12 cellular contexts compared by ENCODE assay signal in genomic region chr14:100308112-100308792, GRCh38. TPM values are rescaled to one million over a fixed set of nuclear protein-coding genes. Genes with fewer than 3 reads are reported as not detected.
DNase-seq lines count a peak whose midpoint lies in the region; ATAC-seq, FAIRE-seq and TF ChIP-seq lines count a peak whose summit lies in the region.
"Had no signal": no experiment of that assay in that cellular context is flagged by ENCODE, and none has a peak within 500 bp of the region (broad histone marks: within the 10 kb centered on the region; RNA-seq: fewer than 3 reads in every experiment).

No MANE protein-coding gene starts in this region.

- H3K27me3 ChIP-seq in HepG2 (ENCODE audit: control insufficient read depth in 1 of 2, insufficient read depth in 2 of 2, low read length in 2 of 2): peaks cover 1 to 17% of the 10 kb centered on the region in 2 experiments; a peak in 4 of 5 replicates
- no peaks in the 10 kb centered on the region for H3K27me3 ChIP-seq in right lobe of liver
- no peaks in the 10 kb centered on the region for H3K27me3 ChIP-seq in keratinocyte (ENCODE audit: control insufficient read depth, extremely low read depth, insufficient read depth, low read length)
- H3K27me3 ChIP-seq: pancreas had no signal

- intact Hi-C loops in HepG2 (cut with micrococcal nuclease; ENCODE audit: unreplicated experiment) (no loop called here), right lobe of liver (cut with DNase I) (loop anchor here in 1 of 2 donors (10.0 kb wide), 1 partner anchor 67 kb away; the partner anchor contains the start of gene WDR25)

- H3K4me1 ChIP-seq in HepG2 (ENCODE audit: insufficient read depth, low read length): peaks cover 62% of the 10 kb centered on the region
- peaks cover 0 to 26% (median 10%) of the 10 kb centered on the region in 4 donors for H3K4me1 ChIP-seq in right lobe of liver
- H3K4me1 ChIP-seq in keratinocyte (ENCODE audit: control insufficient read depth, extremely low read depth, insufficient read depth, low read length): peaks cover 11% of the 10 kb centered on the region

- CTCF ChIA-PET in HepG2 (lab: Yijun Ruan, JAX; ENCODE audit: low intra/inter-chr PET ratio, low total read pairs): interaction anchor here (1.0 kb wide), 1 partner anchor 70 kb away, joined by 3 read pairs; no protein-coding TSS in a partner anchor

- BruUV-seq in HepG2 (replicated peaks; lab: Mats Ljungman, UMichigan): no TSS peak

- ATAC-seq in HepG2: no peak
- no peak for ATAC-seq in right lobe of liver
- no peak for ATAC-seq in GM19463 (IDR thresholded peaks at IDR 0.05; ENCODE audit: unreplicated experiment)
- no peak for ATAC-seq in GM21447 (IDR thresholded peaks at IDR 0.05; ENCODE audit: unreplicated experiment)

- POLR2A ChIA-PET in HepG2 (lab: Yijun Ruan, JAX): interaction anchor here (0.8 to 2.6 kb wide), 3 partner anchors 13 to 20 kb away, joined by 3 to 7 read pairs (median 5); no protein-coding TSS in a partner anchor

- no peak overlapping the region for H3K9ac ChIP-seq in HepG2 (ENCODE audit: insufficient read depth, low read depth, low read length)
- H3K9ac ChIP-seq in keratinocyte (ENCODE audit: control insufficient read depth, extremely low read depth, insufficient read depth, low read length): no peak overlapping the region

- no peak overlapping the region for H3K27ac ChIP-seq in HepG2 (ENCODE audit: extremely low read length, insufficient read depth, low read length)
- peak overlapping the region in 1 of 3 donors; percentile 80 for H3K27ac ChIP-seq in right lobe of liver
- peak overlapping the region; percentile 86 for H3K27ac ChIP-seq in VCaP
- H3K27ac ChIP-seq in keratinocyte (ENCODE audit: control insufficient read depth, insufficient read depth, low read length): no peak overlapping the region
- H3K27ac ChIP-seq: pancreas had no signal

- TF ChIP-seq EP300 in HepG2 (IDR thresholded peaks at IDR 0.05; ENCODE audit: low read depth in 2 of 2, low read length in 2 of 2) (no peak), HepG2 (CRISPR knock-in tag; IDR thresholded peaks at IDR 0.05; ENCODE audit: borderline replicate concordance) (no peak)

- H3K9me3 ChIP-seq in HepG2 (ENCODE audit: low read length) (no peaks in the 10 kb centered on the region), right lobe of liver (no peaks in the 10 kb centered on the region), keratinocyte (ENCODE audit: control insufficient read depth, low read depth, low read length) (no peaks in the 10 kb centered on the region)
- H3K9me3 ChIP-seq: pancreas had no signal

- DNase-seq in HepG2 (ENCODE audit: low spot score) (no peak), right lobe of liver (no peak), keratinocyte (ENCODE audit: low read depth, low spot score) (no peak)
- DNase-seq in activated CD4-positive, CD25-positive, alpha-beta regulatory T cell treated with anti-CD3 and anti-CD28 coated beads, Interleukin-2, amount 50 U/mL, for 72 hours: no peak
- DNase-seq in activated CD4-positive, alpha-beta T cell treated with anti-CD3 and anti-CD28 coated beads for 1 hour: no peak
- DNase-seq: DMS153, NCI-H187, pancreas, T1000 had no signal

- H3K36me3 ChIP-seq in HepG2 (replicated peaks in 1 of 2; ENCODE audit: control insufficient read depth in 1 of 2, insufficient read depth in 2 of 2, low read length in 2 of 2): no peaks in the 10 kb centered on the region
- H3K36me3 ChIP-seq in right lobe of liver: no peaks in the 10 kb centered on the region
- H3K36me3 ChIP-seq in keratinocyte (ENCODE audit: control insufficient read depth in 2 of 2, extremely low read depth in 1 of 2, insufficient read depth in 2 of 2, low read length in 2 of 2): no peaks in the 10 kb centered on the region
- H3K36me3 ChIP-seq: pancreas had no signal

- 0 out of 2 replicates have a peak, but pooled peaks have one; percentile 7 for TF ChIP-seq CTCF in HepG2 (CRISPR knock-in tag; IDR thresholded peaks at IDR 0.05)
- peak in 2 of 4 donors; percentile 4 to 11 for TF ChIP-seq CTCF in right lobe of liver (IDR thresholded peaks at IDR 0.05)
- 0 out of 2 replicates have a peak, but pooled peaks have one; percentile 16 for TF ChIP-seq CTCF in VCaP (conservative IDR thresholded peaks at IDR 0.05)
- TF ChIP-seq CTCF in keratinocyte (optimal IDR thresholded peaks at IDR 0.05 in 1 of 3, IDR thresholded peaks at IDR 0.05 in 1 of 3, conservative IDR thresholded peaks at IDR 0.05 in 1 of 3; ENCODE audit: extremely low read depth in 1 of 3, insufficient read depth in 2 of 3, low read length in 3 of 3): peak in 2 of 3 experiments; percentile 9 to 40

- no peak for TF ChIP-seq POLR2A in HepG2 (IDR thresholded peaks at IDR 0.05; ENCODE audit: insufficient read depth in 1 of 2, low read depth in 2 of 2, low read length in 2 of 2)
- TF ChIP-seq POLR2A in right lobe of liver (IDR thresholded peaks at IDR 0.05): no peak

- dilution Hi-C loops in keratinocyte (cut with MboI; ENCODE audit: extremely low pct_ligation_motif_present, low sequenced_read_pairs): no loop called here

- peak overlapping the region; percentile 80 for H3K4me2 ChIP-seq in HepG2 (ENCODE audit: low read depth, low read length)
- no peak overlapping the region for H3K4me2 ChIP-seq in keratinocyte (ENCODE audit: control insufficient read depth, extremely low read depth, insufficient read depth, low read depth, low read length)

- H4K20me1 ChIP-seq in HepG2 (ENCODE audit: insufficient read depth, low read length) (no peaks in the 10 kb centered on the region; the same call in 1 of the 2 replicates), keratinocyte (ENCODE audit: control insufficient read depth, extremely low read depth, insufficient read depth, low read length) (no peaks in the 10 kb centered on the region)

- WGBS in HepG2 (ENCODE audit: low lambda C conversion rate): 20% methylated on average over 7 of the region's 7 CpGs
- 60% methylated on average over 7 of the region's 7 CpGs for WGBS in right lobe of liver (ENCODE audit: insufficient coverage, low coverage, low lambda C conversion rate, missing lambda C conversion rate)

- TF ChIP-seq RAD21 in HepG2 (CRISPR knock-in tag; IDR thresholded peaks at IDR 0.05): no peak

- H3K79me2 ChIP-seq in HepG2 (ENCODE audit: insufficient read depth, low read length) (no peaks in the 10 kb centered on the region), keratinocyte (ENCODE audit: control insufficient read depth, insufficient read depth, low read length) (peaks cover 7% of the 10 kb centered on the region)

- no peak overlapping the region for H2AFZ ChIP-seq in HepG2 (ENCODE audit: low read length)
- no peak overlapping the region for H2AFZ ChIP-seq in keratinocyte (ENCODE audit: control insufficient read depth, low read length)

- no peak for FAIRE-seq in HepG2 (lab: Jason Lieb, UNC)
- FAIRE-seq in keratinocyte (lab: Jason Lieb, UNC): no peak
- FAIRE-seq: pancreas had no signal

- H3K4me3 ChIP-seq in HepG2 (replicated peaks in 1 of 3; ENCODE audit: insufficient read depth in 1 of 3, low read depth in 2 of 3, low read length in 3 of 3) (peak overlapping the region in 1 of 3 experiments; percentile 81; a peak in 3 of 6 replicates), right lobe of liver (peak overlapping the region in 1 of 3 donors; percentile 89), keratinocyte (ENCODE audit: control insufficient read depth in 2 of 3, extremely low read depth in 1 of 3, insufficient read depth in 2 of 3, low read depth in 1 of 3, low read length in 3 of 3) (no peak overlapping the region)

- H3K9me1 ChIP-seq in keratinocyte (ENCODE audit: control insufficient read depth, extremely low read depth, insufficient read depth, low read length): no peaks in the 10 kb centered on the region

- in situ Hi-C loops in HepG2 (cut with HindIII; ENCODE audit: extremely low pct_ligation_motif_present, low pct_unique_long_range_greater_than_20kb): loop anchor here (5.0 kb wide), 1 partner anchor 69 kb away; the partner anchor contains the start of gene WDR25

RNA-seq across cellular contexts. Expression of gene SLC25A29, which starts 2.0 kb away (rescaled TPM):
- total RNA-seq in HepG2 (2016; rRNA removed; fragmentation: Illumina TruSeq; extraction: Trizol) (9.6 and 17.2 TPM in 2 replicates), right lobe of liver (10 to 100 TPM; 14.1 to 30.3 (median 18.2) TPM)
- 2.4 and 2.6 TPM in 2 replicates for total RNA-seq in HepG2 (2016; cell fraction: cytosol; rRNA removed; fragmentation: Illumina TruSeq; extraction: Trizol; ENCODE audit: low read depth)
- 9.5 and 17.7 TPM in 2 replicates for total RNA-seq in HepG2 (2016; cell fraction: insoluble cytoplasmic fraction; rRNA removed; fragmentation: Illumina TruSeq; extraction: Trizol)
- 6.9 and 7.4 TPM in 2 replicates for total RNA-seq in HepG2 (2016; cell fraction: membrane; rRNA removed; fragmentation: Illumina TruSeq; extraction: Trizol)
- total RNA-seq in HepG2 (2016; cell fraction: nucleus; rRNA removed; fragmentation: Illumina TruSeq; extraction: Trizol): 15.9 and 18.2 TPM in 2 replicates
- polyA plus RNA-seq in HepG2 (2011; rRNA removed) (12.2 and 16.1 TPM in 2 replicates), keratinocyte (11.1 to 46.2 TPM (median 16.3 TPM) in 3 replicates)
- 6.9 and 11.5 TPM in 2 replicates for polyA plus RNA-seq in HepG2 (2011; cell fraction: cytosol; rRNA removed)
- 98.4 and 122 TPM in 2 replicates for polyA plus RNA-seq in HepG2 (2011; cell fraction: nucleus; rRNA removed)
- polyA plus RNA-seq in HepG2 (2012): 6.9 and 8.5 TPM in 2 replicates
- polyA plus RNA-seq in HepG2 (2016; cell fraction: cytosol; fragmentation: Illumina TruSeq; extraction: Trizol; ENCODE audit: low read depth): 1.4 and 1.6 TPM in 2 replicates
- 8.9 and 9.4 TPM in 2 replicates for polyA plus RNA-seq in HepG2 (2016; cell fraction: insoluble cytoplasmic fraction; fragmentation: Illumina TruSeq; extraction: Trizol; ENCODE audit: low read depth)
- polyA plus RNA-seq in HepG2 (2016; cell fraction: membrane; fragmentation: Illumina TruSeq; extraction: Trizol; ENCODE audit: low read depth): 3.8 and 4.2 TPM in 2 replicates
- polyA plus RNA-seq in HepG2 (2016; cell fraction: nucleus; fragmentation: Illumina TruSeq; extraction: Trizol; ENCODE audit: insufficient read depth, low read depth): 47.1 and 52.2 TPM in 2 replicates
- 9.4 and 18.9 TPM in 2 replicates for polyA minus RNA-seq in HepG2 (2011; rRNA and poly(A)+ RNA removed; ENCODE audit: low replicate concordance)
- polyA minus RNA-seq in HepG2 (2011; cell fraction: cytosol; rRNA and poly(A)+ RNA removed): 4.6 and 8.4 TPM in 2 replicates
- polyA minus RNA-seq in HepG2 (2011; cell fraction: nucleus; rRNA and poly(A)+ RNA removed): 9.1 and 11.2 TPM in 2 replicates
- 6.3 TPM for polyA plus RNA-seq in keratinocyte (2011; ENCODE audit: low read depth)
- 6.2 and 13.2 TPM in 2 replicates for polyA plus RNA-seq in keratinocyte (2011; cell fraction: cytosol; rRNA removed)
- 55.8 and 99.0 TPM in 2 replicates for polyA plus RNA-seq in keratinocyte (2011; cell fraction: nucleus; rRNA removed)
- 12.7 and 25.0 TPM in 2 replicates for polyA plus RNA-seq in keratinocyte (2012; ENCODE audit: low replicate concordance)
- polyA minus RNA-seq in keratinocyte: 10.3 to 19.7 TPM (median 17.5 TPM) in 3 replicates
- 30.7 TPM for polyA minus RNA-seq in keratinocyte (2011; cell fraction: cytosol; rRNA and poly(A)+ RNA removed)
- polyA minus RNA-seq in keratinocyte (2011; cell fraction: nucleus; rRNA and poly(A)+ RNA removed): 23.7 and 29.2 TPM in 2 replicates

RNA-seq across cellular contexts. Expression of gene SLC25A47, which starts 14.9 kb away (rescaled TPM):
- total RNA-seq in HepG2 (2016; rRNA removed; fragmentation: Illumina TruSeq; extraction: Trizol) (0.87 and 1.0 TPM in 2 replicates), right lobe of liver (100 to 1,000 TPM in 4 of 6 experiments, 10 to 100 TPM in 2; 74.8 to 378 (median 229) TPM)
- 0.71 and 1.5 TPM in 2 replicates for total RNA-seq in HepG2 (2016; cell fraction: cytosol; rRNA removed; fragmentation: Illumina TruSeq; extraction: Trizol; ENCODE audit: low read depth)
- 0.88 and 0.95 TPM in 2 replicates for total RNA-seq in HepG2 (2016; cell fraction: insoluble cytoplasmic fraction; rRNA removed; fragmentation: Illumina TruSeq; extraction: Trizol)
- 0.53 and 1.1 TPM in 2 replicates for total RNA-seq in HepG2 (2016; cell fraction: membrane; rRNA removed; fragmentation: Illumina TruSeq; extraction: Trizol)
- total RNA-seq in HepG2 (2016; cell fraction: nucleus; rRNA removed; fragmentation: Illumina TruSeq; extraction: Trizol): 0.47 and 0.65 TPM in 2 replicates
- polyA plus RNA-seq in HepG2 (2011; rRNA removed) (1.7 and 7.6 TPM in 2 replicates), keratinocyte (not detected in 3 replicates)
- 3.2 and 4.5 TPM in 2 replicates for polyA plus RNA-seq in HepG2 (2011; cell fraction: cytosol; rRNA removed)
- polyA plus RNA-seq in HepG2 (2011; cell fraction: nucleus; rRNA removed): 4.2 and 9.5 TPM in 2 replicates
- 6.6 and 11.5 TPM in 2 replicates for polyA plus RNA-seq in HepG2 (2012)
- 0.17 and 0.24 TPM in 2 replicates for polyA plus RNA-seq in HepG2 (2016; cell fraction: cytosol; fragmentation: Illumina TruSeq; extraction: Trizol; ENCODE audit: low read depth)
- polyA plus RNA-seq in HepG2 (2016; cell fraction: insoluble cytoplasmic fraction; fragmentation: Illumina TruSeq; extraction: Trizol; ENCODE audit: low read depth): 0.51 and 0.54 TPM in 2 replicates
- 0.41 and 0.42 TPM in 2 replicates for polyA plus RNA-seq in HepG2 (2016; cell fraction: membrane; fragmentation: Illumina TruSeq; extraction: Trizol; ENCODE audit: low read depth)
- polyA plus RNA-seq in HepG2 (2016; cell fraction: nucleus; fragmentation: Illumina TruSeq; extraction: Trizol; ENCODE audit: insufficient read depth, low read depth): 0.53 and 0.61 TPM in 2 replicates
- 4.3 TPM in 1 of 2 replicates, not detected in the other for polyA minus RNA-seq in HepG2 (2011; rRNA and poly(A)+ RNA removed; ENCODE audit: low replicate concordance)
- 2.3 and 3.1 TPM in 2 replicates for polyA minus RNA-seq in HepG2 (2011; cell fraction: cytosol; rRNA and poly(A)+ RNA removed)
- polyA minus RNA-seq in HepG2 (2011; cell fraction: nucleus; rRNA and poly(A)+ RNA removed): 0.52 and 1.5 TPM in 2 replicates
- polyA plus RNA-seq in keratinocyte (2011; ENCODE audit: low read depth): not detected
- polyA plus RNA-seq in keratinocyte (2011; cell fraction: cytosol; rRNA removed): not detected in 2 replicates
- polyA plus RNA-seq in keratinocyte (2011; cell fraction: nucleus; rRNA removed): not detected in 2 replicates
- polyA plus RNA-seq in keratinocyte (2012; ENCODE audit: low replicate concordance): not detected in 2 replicates
- polyA minus RNA-seq in keratinocyte: not detected in 3 replicates
- not detected for polyA minus RNA-seq in keratinocyte (2011; cell fraction: cytosol; rRNA and poly(A)+ RNA removed)
- not detected in 2 replicates for polyA minus RNA-seq in keratinocyte (2011; cell fraction: nucleus; rRNA and poly(A)+ RNA removed)

Comparison
In these comparisons a context has a peak if more than half of its experiments do, and no peak if none do; other contexts are left out.
1. RNA of gene SLC25A47, which starts 14.9 kb away (total RNA-seq): 74.8 to 378 TPM in right lobe of liver; 0.47 to 1.5 TPM in HepG2; every median in the first group is over 10 times any median in the second.